In the genomic region with DNA sequence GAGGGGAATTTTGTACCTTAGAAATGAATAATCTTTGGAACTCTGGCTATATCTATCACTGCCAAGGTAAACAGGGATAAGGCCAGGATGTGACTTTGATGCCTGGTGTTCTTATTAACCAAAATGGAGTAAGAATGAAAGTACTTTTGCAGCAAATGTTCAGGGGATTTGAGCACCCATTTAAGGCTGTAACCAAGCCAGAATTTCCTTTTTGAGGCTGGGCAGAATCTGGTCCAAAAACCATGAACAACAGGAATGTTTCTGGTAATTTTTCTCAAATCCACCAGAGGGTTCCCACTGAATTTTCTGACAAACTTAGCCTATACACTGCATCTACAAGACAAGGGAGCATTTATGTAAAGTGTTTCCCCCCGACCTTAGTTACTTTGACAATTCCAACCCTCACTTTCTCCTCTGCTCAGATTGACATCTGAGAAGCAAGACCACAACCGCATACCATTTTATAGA, we compare ENCODE assay signal across 1 cellular context.
TF ChIP-seq lines count a peak whose summit lies in the region.

No MANE protein-coding gene starts in this region.

TF ChIP-seq in SK-N-SH, 30 proteins besides CTCF, POLR2A, EP300 and RAD21 (continued from another document):
- TF ChIP-seq, protein P1, sequence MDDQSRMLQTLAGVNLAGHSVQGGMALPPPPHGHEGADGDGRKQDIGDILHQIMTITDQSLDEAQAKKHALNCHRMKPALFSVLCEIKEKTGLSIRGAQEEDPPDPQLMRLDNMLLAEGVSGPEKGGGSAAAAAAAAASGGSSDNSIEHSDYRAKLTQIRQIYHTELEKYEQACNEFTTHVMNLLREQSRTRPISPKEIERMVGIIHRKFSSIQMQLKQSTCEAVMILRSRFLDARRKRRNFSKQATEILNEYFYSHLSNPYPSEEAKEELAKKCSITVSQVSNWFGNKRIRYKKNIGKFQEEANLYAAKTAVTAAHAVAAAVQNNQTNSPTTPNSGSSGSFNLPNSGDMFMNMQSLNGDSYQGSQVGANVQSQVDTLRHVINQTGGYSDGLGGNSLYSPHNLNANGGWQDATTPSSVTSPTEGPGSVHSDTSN (IDR thresholded peaks at IDR 0.05) = no peak
- TF ChIP-seq, protein P2, sequence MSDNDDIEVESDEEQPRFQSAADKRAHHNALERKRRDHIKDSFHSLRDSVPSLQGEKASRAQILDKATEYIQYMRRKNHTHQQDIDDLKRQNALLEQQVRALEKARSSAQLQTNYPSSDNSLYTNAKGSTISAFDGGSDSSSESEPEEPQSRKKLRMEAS (IDR thresholded peaks at IDR 0.05; ENCODE audit: low read depth) = no peak
- TF ChIP-seq MXI1 (IDR thresholded peaks at IDR 0.05; ENCODE audit: low read depth, low read length) (no peak), FOSL2 (IDR thresholded peaks at IDR 0.05; ENCODE audit: borderline replicate concordance, low read depth) (no peak)
- TF ChIP-seq, protein P3, sequence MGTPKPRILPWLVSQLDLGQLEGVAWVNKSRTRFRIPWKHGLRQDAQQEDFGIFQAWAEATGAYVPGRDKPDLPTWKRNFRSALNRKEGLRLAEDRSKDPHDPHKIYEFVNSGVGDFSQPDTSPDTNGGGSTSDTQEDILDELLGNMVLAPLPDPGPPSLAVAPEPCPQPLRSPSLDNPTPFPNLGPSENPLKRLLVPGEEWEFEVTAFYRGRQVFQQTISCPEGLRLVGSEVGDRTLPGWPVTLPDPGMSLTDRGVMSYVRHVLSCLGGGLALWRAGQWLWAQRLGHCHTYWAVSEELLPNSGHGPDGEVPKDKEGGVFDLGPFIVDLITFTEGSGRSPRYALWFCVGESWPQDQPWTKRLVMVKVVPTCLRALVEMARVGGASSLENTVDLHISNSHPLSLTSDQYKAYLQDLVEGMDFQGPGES (IDR thresholded peaks at IDR 0.05; ENCODE audit: low read depth, low read length) = no peak
